In the genomic region with DNA sequence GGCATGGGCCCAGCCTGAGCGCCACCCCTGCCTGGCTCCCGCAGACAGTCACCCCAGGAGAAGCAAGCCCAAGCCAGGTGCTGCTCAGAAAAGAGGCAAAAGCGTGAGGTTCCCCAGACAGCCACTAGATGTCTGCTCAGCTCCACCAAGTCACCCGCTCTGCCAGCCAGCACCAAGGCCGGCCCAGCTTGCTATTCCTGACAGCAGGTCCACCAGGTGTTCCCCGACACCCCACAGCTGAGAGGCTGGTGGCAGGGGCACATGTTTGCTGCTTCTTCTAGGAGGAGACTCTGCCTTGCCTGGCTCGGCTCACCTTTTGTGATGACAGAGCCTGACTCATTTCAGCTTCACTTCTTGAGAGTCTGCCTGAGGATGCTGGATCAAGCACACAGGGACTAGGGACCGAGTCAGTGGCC, we compare ENCODE assay signal across 7 cellular contexts.
DNase-seq lines count a peak whose midpoint lies in the region; ATAC-seq and TF ChIP-seq lines count a peak whose summit lies in the region.

No MANE protein-coding gene starts in this region.

- H3K4me3 ChIP-seq in Panc1 (ENCODE audit: low read depth in 2 of 2, low read length in 2 of 2) = no peak overlapping the region

- H3K27ac ChIP-seq in Panc1 (ENCODE audit: low read length) = no peak overlapping the region

- CTCF ChIA-PET in Panc1 (lab: Charles Lee) (interaction anchor here (0.6 to 0.7 kb wide), 2 partner anchors 446 to 457 kb away, joined by 3 to 4 read pairs; no protein-coding TSS in a partner anchor), MCF 10A (lab: Yijun Ruan, JAX) (interaction anchor here (0.6 to 4.1 kb wide), 35 partner anchors 9 to 593 kb away, joined by 3 to 41 read pairs (median 4); no protein-coding TSS in a partner anchor)

- no peak overlapping the region for H3K27ac Mint-ChIP-seq in MCF 10A (ENCODE audit: low read depth, unreplicated experiment)

- no peaks in the 10 kb centered on the region for H3K4me1 ChIP-seq in Panc1 (ENCODE audit: control insufficient read depth, insufficient read depth, low read length)

- DNase-seq in GM04504 (ENCODE audit: low read depth) (peak; percentile 11), KBM-7 (peak; percentile 63), Panc1 (ENCODE audit: low read depth, low spot score) (peak; percentile 30), MCF 10A (ENCODE audit: unreplicated experiment) (peak; percentile 63), iPS-NIHi7 (ENCODE audit: extremely low spot score) (peak; percentile 87)
- peak; percentile 15 to 22 for DNase-seq in stimulated activated CD4-positive, alpha-beta T cell treated with anti-CD3 and anti-CD28 coated beads, Interleukin-4, amount 100 ng/mL, for 48 hours (ENCODE audit: low read depth in 2 of 2)

- H3K27me3 Mint-ChIP-seq in MCF 10A (ENCODE audit: insufficient read depth, unreplicated experiment) = no peaks in the 10 kb centered on the region

- H3K27me3 ChIP-seq in Panc1 (ENCODE audit: control insufficient read depth, insufficient read depth, low read length) = no peaks in the 10 kb centered on the region

- H3K9me3 ChIP-seq in Panc1 (ENCODE audit: control insufficient read depth, insufficient read depth, low read depth, low read length) = no peaks in the 10 kb centered on the region

- POLR2A ChIA-PET in Panc1 (lab: Charles Lee) (no interaction called here), MCF 10A (lab: Yijun Ruan, JAX) (interaction anchor here (0.6 kb wide), 1 partner anchor 705 kb away, joined by 4 read pairs; no protein-coding TSS in a partner anchor)

- H3K4me3 Mint-ChIP-seq in MCF 10A (ENCODE audit: unreplicated experiment) = no peak overlapping the region

- BruUV-seq in Panc1 (replicated peaks; lab: Mats Ljungman, UMichigan) (no TSS peak), MCF 10A (replicated peaks; lab: Mats Ljungman, UMichigan) (no TSS peak)

- H3K9me3 Mint-ChIP-seq in MCF 10A (ENCODE audit: unreplicated experiment) = no peaks in the 10 kb centered on the region

- TF ChIP-seq CTCF in Panc1 (IDR thresholded peaks at IDR 0.05) (peak; percentile 89), MCF 10A (IDR thresholded peaks at IDR 0.05; ENCODE audit: unreplicated experiment) (peak; percentile 79)

- ATAC-seq in GM21529 (IDR thresholded peaks at IDR 0.05; ENCODE audit: unreplicated experiment) (peak; percentile 88), Panc1 (peak; percentile 95)

- H3K36me3 Mint-ChIP-seq in MCF 10A (ENCODE audit: insufficient read depth, unreplicated experiment) = no peaks in the 10 kb centered on the region

- H3K4me1 Mint-ChIP-seq in MCF 10A (ENCODE audit: insufficient read depth, unreplicated experiment) = peaks cover 8% of the 10 kb centered on the region

- in situ Hi-C loops in KBM-7 (cut with MboI; ENCODE audit: low pct_unique_long_range_greater_than_20kb, low sequenced_read_pairs) = loop anchor here (25.0 kb wide), 1 partner anchor 427 kb away; no protein-coding TSS in a partner anchor
- in situ Hi-C loops in Panc1 (cut with HindIII; ENCODE audit: low pct_unique_long_range_greater_than_20kb, low sequenced_read_pairs) = no loop called here

- H3K36me3 ChIP-seq in Panc1 (ENCODE audit: control insufficient read depth, insufficient read depth, low read length) = no peaks in the 10 kb centered on the region

- intact Hi-C loops in Panc1 (cut with micrococcal nuclease; ENCODE audit: unreplicated experiment) = loop anchor here (5.0 kb wide), 1 partner anchor 437 kb away; no protein-coding TSS in a partner anchor
- intact Hi-C loops in MCF 10A (cut with micrococcal nuclease) = loop anchor here (1.0 to 10.0 kb wide), 2 partner anchors 314 to 438 kb away; no protein-coding TSS in a partner anchor

Comparison
In these comparisons a context has a peak if more than half of its experiments do, and no peak if none do; other contexts are left out.
1. DNase-seq: peak in every context shown above with its lines; median percentile 87 in iPS-NIHi7; 63 in KBM-7; 63 in MCF 10A; 30 in Panc1; 18 in stimulated activated CD4-positive, alpha-beta T cell treated with anti-CD3 and anti-CD28 coated beads, Interleukin-4, amount 100 ng/mL, for 48 hours; 11 in GM04504.